In the genomic region with DNA sequence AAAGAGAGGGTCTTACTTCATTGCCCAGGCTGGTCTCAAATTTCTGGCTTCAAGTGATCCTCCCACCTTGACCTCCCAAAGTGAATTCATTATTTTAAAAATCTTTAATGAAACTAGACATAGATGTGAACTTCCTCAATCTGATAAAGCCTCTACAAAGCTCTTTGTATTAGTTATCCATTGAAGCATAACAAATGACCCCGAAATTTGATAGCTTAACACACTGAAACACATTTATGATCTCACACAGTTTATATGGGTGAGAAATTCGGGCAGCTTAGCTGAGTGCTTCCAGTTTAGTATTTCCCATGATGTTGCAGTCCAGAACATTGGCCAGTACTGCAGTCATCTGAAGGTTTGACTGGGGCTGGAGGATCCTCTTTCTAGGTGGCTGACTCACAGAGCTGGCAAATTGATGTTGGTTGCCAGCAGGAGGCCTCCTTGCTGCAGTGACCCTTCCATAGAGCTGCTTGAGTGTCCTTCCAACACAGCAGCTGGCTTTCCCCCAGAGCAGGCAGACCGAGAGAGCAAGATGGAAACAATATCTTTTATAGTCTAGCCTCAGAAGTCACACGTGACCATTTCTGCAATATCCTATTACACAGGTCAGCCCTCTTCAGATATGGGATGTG, we compare ENCODE assay signal across 26 cellular contexts. TPM values are rescaled to one million over a fixed set of nuclear protein-coding genes. Genes with fewer than 3 reads are reported as not detected.
DNase-seq lines count a peak whose midpoint lies in the region; ATAC-seq lines count a peak whose summit lies in the region.
"Had no signal": no experiment of that assay in that cellular context is flagged by ENCODE, and none has a peak within 500 bp of the region (broad histone marks: within the 10 kb centered on the region; RNA-seq: fewer than 3 reads in every experiment).

No MANE protein-coding gene starts in this region.

- H3K9me3 Mint-ChIP-seq in activated CD4-positive, alpha-beta memory T cell treated with anti-CD3 and anti-CD28 coated beads for 36 hours = no peaks in the 10 kb centered on the region
- no peaks in the 10 kb centered on the region for H3K9me3 Mint-ChIP-seq in activated CD4-positive, alpha-beta memory T cell treated with anti-CD3 and anti-CD28 coated beads, Interleukin-2, amount 10 ng/mL, durations not matched to agents 7 days and 5 days
- H3K9me3 Mint-ChIP-seq: activated naive CD4-positive, alpha-beta T cell treated with anti-CD3 and anti-CD28 coated beads for 36 hours; natural killer cell had no signal

- intact Hi-C loops in activated CD4-positive, alpha-beta memory T cell treated with anti-CD3 and anti-CD28 coated beads for 36 hours (cut with micrococcal nuclease) = no loop called here

- POLR2A ChIA-PET in activated CD4-positive, alpha-beta memory T cell treated with anti-CD3 and anti-CD28 coated beads for 36 hours (lab: Charles Lee) = no interaction called here
- POLR2A ChIA-PET in activated CD4-positive, alpha-beta memory T cell treated with anti-CD3 and anti-CD28 coated beads, Interleukin-2, amount 10 ng/mL, durations not matched to agents 7 days and 5 days (lab: Charles Lee) = no interaction called here

- CTCF ChIA-PET in activated CD4-positive, alpha-beta memory T cell treated with anti-CD3 and anti-CD28 coated beads for 36 hours (lab: Charles Lee) = no interaction called here
- CTCF ChIA-PET in activated CD4-positive, alpha-beta memory T cell treated with anti-CD3 and anti-CD28 coated beads, Interleukin-2, amount 10 ng/mL, durations not matched to agents 7 days and 5 days (lab: Charles Lee) = interaction anchor here (0.6 to 2.2 kb wide), 3 partner anchors 63 to 551 kb away, joined by 3 to 10 read pairs (median 3); no protein-coding TSS in a partner anchor

- no peak overlapping the region for H3K4me3 Mint-ChIP-seq in activated CD4-positive, alpha-beta memory T cell treated with anti-CD3 and anti-CD28 coated beads for 36 hours
- no peak overlapping the region for H3K4me3 Mint-ChIP-seq in activated CD4-positive, alpha-beta memory T cell treated with anti-CD3 and anti-CD28 coated beads, Interleukin-2, amount 10 ng/mL, durations not matched to agents 7 days and 5 days
- H3K4me3 Mint-ChIP-seq: activated naive CD4-positive, alpha-beta T cell treated with anti-CD3 and anti-CD28 coated beads for 36 hours; natural killer cell had no signal

- H3K27me3 Mint-ChIP-seq in activated CD4-positive, alpha-beta memory T cell treated with anti-CD3 and anti-CD28 coated beads for 36 hours = no peaks in the 10 kb centered on the region
- peaks cover 4% of the 10 kb centered on the region for H3K27me3 Mint-ChIP-seq in activated CD4-positive, alpha-beta memory T cell treated with anti-CD3 and anti-CD28 coated beads, Interleukin-2, amount 10 ng/mL, durations not matched to agents 7 days and 5 days

- no peak overlapping the region for H3K27ac Mint-ChIP-seq in activated CD4-positive, alpha-beta memory T cell treated with anti-CD3 and anti-CD28 coated beads for 36 hours
- no peak overlapping the region for H3K27ac Mint-ChIP-seq in activated CD4-positive, alpha-beta memory T cell treated with anti-CD3 and anti-CD28 coated beads, Interleukin-2, amount 10 ng/mL, durations not matched to agents 7 days and 5 days
- H3K27ac Mint-ChIP-seq: activated naive CD4-positive, alpha-beta T cell treated with anti-CD3 and anti-CD28 coated beads for 36 hours; natural killer cell had no signal

- H3K4me1 Mint-ChIP-seq in activated CD4-positive, alpha-beta memory T cell treated with anti-CD3 and anti-CD28 coated beads for 36 hours (ENCODE audit: low read depth) = no peaks in the 10 kb centered on the region
- no peaks in the 10 kb centered on the region for H3K4me1 Mint-ChIP-seq in activated CD4-positive, alpha-beta memory T cell treated with anti-CD3 and anti-CD28 coated beads, Interleukin-2, amount 10 ng/mL, durations not matched to agents 7 days and 5 days
- H3K4me1 Mint-ChIP-seq: natural killer cell had no signal

- no peaks in the 10 kb centered on the region for H3K36me3 Mint-ChIP-seq in activated CD4-positive, alpha-beta memory T cell treated with anti-CD3 and anti-CD28 coated beads for 36 hours
- no peaks in the 10 kb centered on the region for H3K36me3 Mint-ChIP-seq in activated CD4-positive, alpha-beta memory T cell treated with anti-CD3 and anti-CD28 coated beads, Interleukin-2, amount 10 ng/mL, durations not matched to agents 7 days and 5 days (ENCODE audit: low read depth)
- H3K36me3 Mint-ChIP-seq: natural killer cell had no signal

- ATAC-seq in GM19324 (IDR thresholded peaks at IDR 0.05; ENCODE audit: low FRiP score, unreplicated experiment) = no peak
- ATAC-seq: natural killer cell had no signal

- DNase-seq in activated CD4-positive, alpha-beta memory T cell treated with anti-CD3 and anti-CD28 coated beads for 36 hours = peak; percentile 10
- DNase-seq in activated CD4-positive, alpha-beta memory T cell treated with anti-CD3 and anti-CD28 coated beads, Interleukin-2, amount 10 ng/mL, durations not matched to agents 7 days and 5 days = no peak
- peak; percentile 35 for DNase-seq in HT1080 (ENCODE audit: low read depth)
- peak; percentile 51 for DNase-seq in RKO (ENCODE audit: low spot score)
- DNase-seq in myocyte (ENCODE audit: low read depth) = peak; percentile 17
- DNase-seq in pons (ENCODE audit: low spot score) = no peak
- no peak for DNase-seq in NCI-H82 treated with DMSO at 0.1 percent for 48 hours (lab: John Stamatoyannopoulos, UW; ENCODE audit: unreplicated experiment)
- DNase-seq: activated CD4-positive, alpha-beta T cell treated with anti-CD3 and anti-CD28 coated beads for 48 hours; activated naive CD4-positive, alpha-beta T cell treated with anti-CD3 and anti-CD28 coated beads for 36 hours; amniotic stem cell; effector CD4-positive, alpha-beta T cell; foreskin fibroblast; mesendoderm; natural killer cell; NCI-H1105; NCI-H2029 treated with DMSO at 0.1 percent for 48 hours; NCI-H446; PC-9; stimulated activated CD4-positive, alpha-beta T cell treated with anti-CD3 and anti-CD28 coated beads, Interleukin-4, amount 100 ng/mL, for 4 hours; stimulated activated naive CD4-positive, alpha-beta T cell treated with Interleukin-2 at 50 U/mL for 16 hours; T-helper 2 cell had no signal

RNA-seq across cellular contexts. Expression of a gene that starts 16.6 kb away (rescaled TPM):
- under 1 TPM; 0.36 to 0.46 TPM for total RNA-seq in activated CD4-positive, alpha-beta memory T cell treated with anti-CD3 and anti-CD28 coated beads for 36 hours
- under 1 TPM in 1 of 2 experiments, not detected in 1; 0.23 TPM for total RNA-seq in activated CD4-positive, alpha-beta memory T cell treated with anti-CD3 and anti-CD28 coated beads, Interleukin-2, amount 10 ng/mL, durations not matched to agents 7 days and 5 days
- not detected in 2 replicates for total RNA-seq in HT1080 (2014; rRNA removed; shearing (Covaris generic))
- not detected in 2 replicates for polyA plus RNA-seq in HT1080 (2015; cell fraction: cytosol; rRNA removed)
- not detected in 2 replicates for polyA plus RNA-seq in HT1080 (2015; cell fraction: nucleus; rRNA removed)
- total RNA-seq in myocyte = not detected in 2 replicates
- polyA plus RNA-seq in myocyte (2012) = not detected
- total RNA-seq: epithelial cell of proximal tubule, natural killer cell, osteoblast, PC-9, right atrium auricular region, vagina had no signal

Comparison
In these comparisons a context has a peak if more than half of its experiments do, and no peak if none do; other contexts are left out.
1. DNase-seq: peak in activated CD4-positive, alpha-beta memory T cell treated with anti-CD3 and anti-CD28 coated beads for 36 hours (single experiment), HT1080 (single experiment), RKO (single experiment) and myocyte (single experiment); none in activated CD4-positive, alpha-beta memory T cell treated with anti-CD3 and anti-CD28 coated beads, Interleukin-2, amount 10 ng/mL, durations not matched to agents 7 days and 5 days (single experiment), pons (single experiment) and NCI-H82 treated with DMSO at 0.1 percent for 48 hours (single experiment).